ENCODE assay signal across 17 cellular contexts in the genomic region with DNA sequence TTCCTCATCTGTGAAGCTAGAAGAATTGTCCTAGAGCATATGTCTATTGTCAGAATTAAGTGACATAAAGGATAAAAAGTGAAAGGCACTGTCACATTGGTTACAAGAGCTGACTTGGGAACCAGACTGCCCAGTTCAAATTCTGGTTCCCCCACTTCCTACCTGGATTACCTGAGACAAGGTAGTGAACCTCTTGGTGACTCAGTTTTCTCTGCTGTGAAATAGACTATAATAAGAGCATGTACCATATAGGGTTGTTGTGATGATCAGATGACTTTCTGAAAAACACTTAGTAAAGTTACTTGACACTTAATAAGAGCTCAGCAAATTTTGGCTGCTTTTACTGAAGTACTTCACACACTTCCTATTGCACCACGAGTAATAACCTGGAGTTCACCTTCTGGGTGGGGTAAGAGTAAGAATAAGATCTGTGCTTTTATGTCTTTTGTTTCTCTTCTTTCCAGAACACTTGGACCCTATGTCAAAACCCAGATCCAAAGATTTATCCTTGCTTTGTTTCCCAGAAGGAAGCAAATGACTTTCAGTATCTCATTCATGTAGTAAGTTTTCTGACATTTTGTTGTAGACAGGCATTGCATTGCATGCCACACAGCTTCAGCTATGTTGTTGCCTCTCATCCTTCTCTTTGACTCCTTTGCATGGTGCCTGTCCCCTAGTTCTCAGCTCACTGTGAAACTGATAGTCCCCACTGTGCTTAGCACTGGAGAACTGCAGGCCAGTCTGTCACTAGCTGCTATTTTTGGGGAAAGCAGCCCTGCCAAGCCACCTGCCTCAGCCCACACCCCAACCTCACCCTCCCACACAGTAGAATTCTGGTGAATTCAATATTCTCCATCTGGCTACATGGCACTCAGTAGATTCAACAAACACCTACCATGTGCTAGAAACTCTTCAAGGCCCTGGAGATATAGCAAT.
DNase-seq lines count a peak whose midpoint lies in the region; ATAC-seq and TF ChIP-seq lines count a peak whose summit lies in the region.
"Had no signal": no experiment of that assay in that cellular context is flagged by ENCODE, and none has a peak within 500 bp of the region (broad histone marks: within the 10 kb centered on the region; RNA-seq: fewer than 3 reads in every experiment).

No MANE protein-coding gene starts in this region.

- no peaks in the 10 kb centered on the region for H3K27me3 ChIP-seq in left lung

- CTCF ChIA-PET in T-cell (lab: Charles Lee) = no interaction called here

- ATAC-seq in GM18858 (IDR thresholded peaks at IDR 0.05; ENCODE audit: unreplicated experiment) (peak; percentile 69), GM21528 (IDR thresholded peaks at IDR 0.05; ENCODE audit: low FRiP score, unreplicated experiment) (peak; percentile 52), HG03432 (IDR thresholded peaks at IDR 0.05; ENCODE audit: unreplicated experiment) (peak; percentile 57), left lung (peak; percentile 86), T-cell (replicated peaks in 1 of 4) (no peak)
- ATAC-seq: activated T-cell treated with anti-CD3 and anti-CD28 coated beads, Interleukin-2, amount 50 U/mL, for 72 hours had no signal

- POLR2A ChIA-PET in T-cell (lab: Charles Lee) = no interaction called here

- TF ChIP-seq CTCF in left lung (IDR thresholded peaks at IDR 0.05) = no peak

- H3K4me1 ChIP-seq in left lung = no peaks in the 10 kb centered on the region

- H3K27ac Mint-ChIP-seq in T-cell = no peak overlapping the region
- H3K27ac Mint-ChIP-seq: activated T-cell treated with anti-CD3 and anti-CD28 coated beads, Interleukin-2, amount 50 U/mL, for 72 hours had no signal

- no peaks in the 10 kb centered on the region for H3K36me3 Mint-ChIP-seq in T-cell

- intact Hi-C loops in left lung (cut with DNase I) = no loop called here

- no peaks in the 10 kb centered on the region for H3K4me1 Mint-ChIP-seq in T-cell

- no peak overlapping the region for H3K4me3 Mint-ChIP-seq in T-cell
- H3K4me3 Mint-ChIP-seq: activated T-cell treated with anti-CD3 and anti-CD28 coated beads, Interleukin-2, amount 50 U/mL, for 72 hours had no signal

- no peaks in the 10 kb centered on the region for H3K9me3 Mint-ChIP-seq in T-cell
- H3K9me3 Mint-ChIP-seq: activated T-cell treated with anti-CD3 and anti-CD28 coated beads, Interleukin-2, amount 50 U/mL, for 72 hours had no signal

- H3K4me3 ChIP-seq in left lung = no peak overlapping the region

- DNase-seq in left lung (no peak), NCI-H128 (lab: John Stamatoyannopoulos, UW; ENCODE audit: unreplicated experiment) (no peak), NCI-H146 treated with DMSO at 0.1 percent for 48 hours (lab: John Stamatoyannopoulos, UW; ENCODE audit: unreplicated experiment) (no peak), H4 (ENCODE audit: low spot score) (no peak), T-cell (no peak)
- DNase-seq: activated CD4-positive, alpha-beta T cell treated with anti-CD3 and anti-CD28 coated beads, Interleukin-2, amount 50 U/mL, for 48 hours; activated T-cell treated with anti-CD3 and anti-CD28 coated beads, Interleukin-2, amount 50 U/mL, for 72 hours; central memory CD4-positive, alpha-beta T cell; islet precursor cell; KBM-7; NCI-H1105; NCI-H446 treated with DMSO at 0.1 percent for 48 hours; SK-N-SH; stimulated activated naive CD4-positive, alpha-beta T cell had no signal

- no peak overlapping the region for H3K27ac ChIP-seq in left lung

- no peaks in the 10 kb centered on the region for H3K9me3 ChIP-seq in left lung
- H3K9me3 ChIP-seq: SK-N-SH had no signal

- no peaks in the 10 kb centered on the region for H3K36me3 ChIP-seq in left lung

- no peaks in the 10 kb centered on the region for H3K27me3 Mint-ChIP-seq in T-cell

Comparison
In these comparisons a context has a peak if more than half of its experiments do, and no peak if none do; other contexts are left out.
1. ATAC-seq: peak in GM18858 (single experiment), GM21528 (single experiment), HG03432 (single experiment) and left lung (single experiment); none in T-cell (0 of 4).